In genomic region chr1:155910621-155911121, GRCh38 we compare ENCODE assay signal across 8 cellular contexts.
DNase-seq lines count a peak whose midpoint lies in the region; ATAC-seq lines count a peak whose summit lies in the region.

No MANE protein-coding gene starts in this region.

- H3K27ac ChIP-seq in cingulate gyrus (ENCODE audit: low read depth, low read length) = peak overlapping the region; percentile 88

- peak; percentile 44 for ATAC-seq in HG02884 (IDR thresholded peaks at IDR 0.05; ENCODE audit: unreplicated experiment)
- peak; percentile 29 for ATAC-seq in stimulated activated naive CD8-positive, alpha-beta T cell treated with anti-CD3 and anti-CD28 coated beads, Interleukin-15, Interleukin-2, amounts not matched to agents 100 U/mL and 50 U/mL, for 24 hours

- peak; percentile 47 for DNase-seq in NCI-H1694 treated with DMSO at 0.1 percent for 48 hours (lab: John Stamatoyannopoulos, UW)
- DNase-seq in NCI-H1694 (lab: John Stamatoyannopoulos, UW) = no peak
- peak; percentile 39 for DNase-seq in RPMI8226
- peak; percentile 69 for DNase-seq in left kidney (ENCODE audit: low read depth, low spot score)
- DNase-seq in stimulated activated naive CD8-positive, alpha-beta T cell treated with anti-CD3 and anti-CD28 coated beads, Interleukin-15, Interleukin-2, amounts not matched to agents 100 U/mL and 50 U/mL, for 24 hours = peak; percentile 24
- DNase-seq in stimulated activated CD4-positive, alpha-beta T cell treated with anti-CD3 and anti-CD28 coated beads, Interleukin-4, amount 100 ng/mL, for 4 hours = no peak

Comparison
In these comparisons a context has a peak if more than half of its experiments do, and no peak if none do; other contexts are left out.
1. DNase-seq: peak in NCI-H1694 treated with DMSO at 0.1 percent for 48 hours (single experiment), RPMI8226 (single experiment), left kidney (single experiment) and stimulated activated naive CD8-positive, alpha-beta T cell treated with anti-CD3 and anti-CD28 coated beads, Interleukin-15, Interleukin-2, amounts not matched to agents 100 U/mL and 50 U/mL, for 24 hours (single experiment); none in NCI-H1694 (single experiment) and stimulated activated CD4-positive, alpha-beta T cell treated with anti-CD3 and anti-CD28 coated beads, Interleukin-4, amount 100 ng/mL, for 4 hours (0 of 2).